11 cellular contexts compared by ENCODE assay signal in the genomic region with DNA sequence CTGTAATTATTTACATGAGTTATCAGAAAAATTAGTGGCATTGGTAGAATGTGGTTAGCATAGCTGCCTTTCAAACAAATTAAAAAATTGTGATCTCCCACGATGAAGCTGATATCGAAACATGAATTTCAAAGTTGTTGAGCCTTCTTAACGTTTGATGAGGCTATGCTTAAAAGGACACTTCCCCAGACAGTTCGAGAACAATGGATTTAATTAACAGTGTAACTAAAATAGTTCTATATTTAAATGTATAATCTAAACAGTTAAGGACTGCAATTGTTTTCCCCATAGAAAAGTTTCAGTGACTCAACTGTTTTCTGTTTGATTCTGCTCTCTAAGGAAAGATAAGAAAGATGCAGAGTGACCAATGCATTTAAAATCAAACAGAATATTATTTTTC. TPM values are rescaled to one million over a fixed set of nuclear protein-coding genes. Genes with fewer than 3 reads are reported as not detected.
DNase-seq lines count a peak whose midpoint lies in the region; ATAC-seq and TF ChIP-seq lines count a peak whose summit lies in the region.
"Had no signal": no experiment of that assay in that cellular context is flagged by ENCODE, and none has a peak within 500 bp of the region (broad histone marks: within the 10 kb centered on the region; RNA-seq: fewer than 3 reads in every experiment).

No MANE protein-coding gene starts in this region.

- H3K4me1 Mint-ChIP-seq in CD4-positive, alpha-beta T cell (ENCODE audit: low read depth), result peaks cover 49% of the 10 kb centered on the region

- DNase-seq in CD4-positive, alpha-beta T cell, result no peak
- DNase-seq in dermis blood vessel endothelial cell (peak; percentile 42), NCI-H510A treated with DMSO at 0.1 percent for 48 hours (lab: John Stamatoyannopoulos, UW) (no peak), middle frontal gyrus (ENCODE audit: extremely low spot score, low spot score) (no peak), NCI-H748 (lab: John Stamatoyannopoulos, UW; ENCODE audit: unreplicated experiment) (no peak)
- DNase-seq: activated gamma-delta T cell, NCI-H2029 had no signal

- peaks cover 8% of the 10 kb centered on the region for H3K9me3 Mint-ChIP-seq in CD4-positive, alpha-beta T cell

- CTCF ChIA-PET in CD4-positive, alpha-beta T cell (lab: Charles Lee), result interaction anchor here (0.7 to 1.5 kb wide), 3 partner anchors 53 to 286 kb away, joined by 3 to 5 read pairs (median 4); no protein-coding TSS in a partner anchor

- H3K27ac Mint-ChIP-seq in CD4-positive, alpha-beta T cell, result peak overlapping the region; percentile 98

- H3K79me2 ChIP-seq in KMS-11 (ENCODE audit: insufficient read depth, low read depth) (no peaks in the 10 kb centered on the region), parathyroid adenoma (no peaks in the 10 kb centered on the region)

- POLR2A ChIA-PET in CD4-positive, alpha-beta T cell (lab: Charles Lee), result interaction anchor here (1.3 to 9.6 kb wide), 10 partner anchors 12 to 218 kb away, joined by 3 to 145 read pairs (median 13); partner anchors contain the start of gene CD69

- no peak for ATAC-seq in CD4-positive, alpha-beta T cell (ENCODE audit: poor library complexity)
- ATAC-seq in GM18502 (IDR thresholded peaks at IDR 0.05; ENCODE audit: poor library complexity, unreplicated experiment), result no peak

- H4K20me1 ChIP-seq in KMS-11 (ENCODE audit: insufficient read depth), result no peaks in the 10 kb centered on the region

- H3K4me3 ChIP-seq in KMS-11 (IDR thresholded peaks at IDR 0.05; ENCODE audit: insufficient read depth, low read depth, low read length) (no peak overlapping the region), parathyroid adenoma (ENCODE audit: low read depth, low read length) (peak overlapping the region; percentile 43)

- H3K9me3 ChIP-seq in CD4-positive, alpha-beta T cell (ENCODE audit: control insufficient read depth, low read length), result peaks cover 11% of the 10 kb centered on the region
- H3K9me3 ChIP-seq in parathyroid adenoma (ENCODE audit: control insufficient read depth, low read length), result no peaks in the 10 kb centered on the region

- H3K27me3 ChIP-seq in CD4-positive, alpha-beta T cell (ENCODE audit: control insufficient read depth, insufficient read depth, low read length), result no peaks in the 10 kb centered on the region
- no peaks in the 10 kb centered on the region for H3K27me3 ChIP-seq in KMS-11 (ENCODE audit: insufficient read depth, low read depth)
- H3K27me3 ChIP-seq in parathyroid adenoma (ENCODE audit: control insufficient read depth, insufficient read depth, low read length), result no peaks in the 10 kb centered on the region

- peak overlapping the region; percentile 56 for H3K9ac ChIP-seq in KMS-11
- H3K9ac ChIP-seq in parathyroid adenoma, result no peak overlapping the region

- H3K36me3 ChIP-seq in KMS-11 (ENCODE audit: insufficient read depth), result no peaks in the 10 kb centered on the region
- no peaks in the 10 kb centered on the region for H3K36me3 ChIP-seq in parathyroid adenoma (ENCODE audit: control insufficient read depth, insufficient read depth, low read length)

- H3K27me3 Mint-ChIP-seq in CD4-positive, alpha-beta T cell, result no peaks in the 10 kb centered on the region

- H3K4me2 ChIP-seq in KMS-11, result peak overlapping the region; percentile 55; the same call in 1 of the 2 replicates
- no peak overlapping the region for H3K4me2 ChIP-seq in parathyroid adenoma (ENCODE audit: low read length)

- H2AFZ ChIP-seq in KMS-11 (ENCODE audit: low read depth), result no peak overlapping the region
- no peak overlapping the region for H2AFZ ChIP-seq in parathyroid adenoma

- H3K4me1 ChIP-seq in KMS-11 (ENCODE audit: low read depth, poor library complexity, severe bottlenecking) (peaks cover 35% of the 10 kb centered on the region), parathyroid adenoma (no peaks in the 10 kb centered on the region)

- peak overlapping the region; percentile 88 for H3K4me3 Mint-ChIP-seq in CD4-positive, alpha-beta T cell
- H3K4me3 Mint-ChIP-seq: neural crest cell had no signal

- intact Hi-C loops in CD4-positive, alpha-beta T cell (cut with DNase I, micrococcal nuclease), result loop anchor here (5.0 to 10.0 kb wide), 6 partner anchors 53 to 347 kb away; partner anchors contain the start of gene GABARAPL1 (in 1 of the 2)

- peaks cover 66% of the 10 kb centered on the region for H3K36me3 Mint-ChIP-seq in CD4-positive, alpha-beta T cell (ENCODE audit: low read depth)

- no peak for TF ChIP-seq CTCF in CD4-positive, alpha-beta T cell (IDR thresholded peaks at IDR 0.05)
- TF ChIP-seq CTCF in KMS-11 (conservative IDR thresholded peaks at IDR 0.05; ENCODE audit: low read depth, low read length), result no peak
- TF ChIP-seq CTCF in parathyroid adenoma (IDR thresholded peaks at IDR 0.05), result no peak

- peak overlapping the region; percentile 52 for H3K27ac ChIP-seq in CD4-positive, alpha-beta T cell (ENCODE audit: low read depth, low read length)
- H3K27ac ChIP-seq in KMS-11, result peak overlapping the region; percentile 74
- H3K27ac ChIP-seq in parathyroid adenoma, result no peak overlapping the region

RNA-seq across cellular contexts. Expression of gene CLEC2B, which starts 1.6 kb away (rescaled TPM):
- total RNA-seq in CD4-positive, alpha-beta T cell, result 100 to 1,000 TPM; 152 to 155 TPM
- total RNA-seq in dermis blood vessel endothelial cell, result 39.9 and 78.8 TPM in 2 replicates

RNA-seq across cellular contexts. Expression of gene KLRF2, which starts 13.8 kb away (rescaled TPM):
- not detected for total RNA-seq in CD4-positive, alpha-beta T cell
- not detected in 2 replicates for total RNA-seq in dermis blood vessel endothelial cell
- total RNA-seq: neural crest cell had no signal

RNA-seq across cellular contexts. Expression of gene KLRF1, which starts 40.2 kb away (rescaled TPM):
- under 1 TPM in 1 of 2 experiments, not detected in 1; 0.44 TPM for total RNA-seq in CD4-positive, alpha-beta T cell
- not detected in 2 replicates for total RNA-seq in dermis blood vessel endothelial cell
- total RNA-seq: neural crest cell had no signal
